ENCODE assay signal across 16 cellular contexts in the genomic region with DNA sequence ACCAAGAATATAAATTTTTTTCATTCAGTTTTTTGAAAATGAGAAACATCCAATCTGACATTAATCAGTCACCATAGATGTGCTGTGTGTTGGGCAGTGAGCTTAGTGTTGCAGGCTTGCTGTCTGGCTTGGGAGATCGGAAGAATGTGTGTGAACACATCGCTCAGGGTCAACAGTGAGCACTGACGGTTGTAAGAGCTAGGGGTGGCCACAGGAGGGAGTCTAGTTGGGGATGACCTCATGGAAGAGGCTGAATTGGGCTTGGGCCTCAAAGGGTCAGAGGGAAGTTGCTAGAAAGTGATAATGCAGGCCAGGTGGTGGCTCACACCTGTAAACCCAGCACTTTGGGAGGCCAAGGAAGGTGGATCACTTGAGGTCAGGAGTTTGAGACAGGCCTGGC.
DNase-seq lines count a peak whose midpoint lies in the region; ATAC-seq and TF ChIP-seq lines count a peak whose summit lies in the region.
"Had no signal": no experiment of that assay in that cellular context is flagged by ENCODE, and none has a peak within 500 bp of the region (broad histone marks: within the 10 kb centered on the region; RNA-seq: fewer than 3 reads in every experiment).

No MANE protein-coding gene starts in this region.

- intact Hi-C loops in vagina (cut with DNase I) (no loop called here), tibial artery (cut with DNase I; ENCODE audit: low total_unique reads) (no loop called here), MCF 10A (cut with micrococcal nuclease) (no loop called here)

- TF ChIP-seq CTCF in BJ (IDR thresholded peaks at IDR 0.05; ENCODE audit: insufficient read depth, low read depth, low read length), result 0 out of 2 replicates have a peak, but pooled peaks have one; percentile 4
- peak; percentile 8 for TF ChIP-seq CTCF in GM13977 (IDR thresholded peaks at IDR 0.05; ENCODE audit: extremely low read depth, insufficient read depth, missing control alignments)
- no peak for TF ChIP-seq CTCF in endothelial cell (IDR thresholded peaks at IDR 0.05; ENCODE audit: unreplicated experiment)
- TF ChIP-seq CTCF in vagina (IDR thresholded peaks at IDR 0.05), result no peak
- no peak for TF ChIP-seq CTCF in tibial artery (IDR thresholded peaks at IDR 0.05)
- no peak for TF ChIP-seq CTCF in MCF 10A (IDR thresholded peaks at IDR 0.05; ENCODE audit: unreplicated experiment)

- H3K27me3 ChIP-seq in BJ (ENCODE audit: control insufficient read depth, insufficient read depth, low read length), result no peaks in the 10 kb centered on the region
- no peaks in the 10 kb centered on the region for H3K27me3 ChIP-seq in NT2/D1 (ENCODE audit: insufficient read depth, insufficient read length)
- no peaks in the 10 kb centered on the region for H3K27me3 ChIP-seq in vagina
- H3K27me3 ChIP-seq in tibial artery, result no peaks in the 10 kb centered on the region
- H3K27me3 ChIP-seq: pancreas had no signal

- H3K4me1 ChIP-seq in NT2/D1 (ENCODE audit: insufficient read depth, insufficient read length), result no peaks in the 10 kb centered on the region
- H3K4me1 ChIP-seq in vagina, result peaks cover 12% of the 10 kb centered on the region
- peaks cover 0 to 13% (median 0%) of the 10 kb centered on the region in 4 donors for H3K4me1 ChIP-seq in tibial artery
- H3K4me1 ChIP-seq: pancreas had no signal

- no peak overlapping the region for H3K9ac ChIP-seq in NT2/D1 (ENCODE audit: insufficient read length, low read depth)

- H3K36me3 ChIP-seq in BJ (ENCODE audit: control insufficient read depth, insufficient read depth, low read length) (no peaks in the 10 kb centered on the region), NT2/D1 (ENCODE audit: insufficient read depth, insufficient read length, low read length) (no peaks in the 10 kb centered on the region), vagina (no peaks in the 10 kb centered on the region), tibial artery (no peaks in the 10 kb centered on the region)
- H3K36me3 ChIP-seq: pancreas had no signal

- TF ChIP-seq POLR2A in vagina (IDR thresholded peaks at IDR 0.05), result no peak

- H3K4me3 Mint-ChIP-seq in endothelial cell (ENCODE audit: unreplicated experiment) (no peak overlapping the region), MCF 10A (ENCODE audit: unreplicated experiment) (no peak overlapping the region)
- H3K4me3 Mint-ChIP-seq: activated T-cell treated with anti-CD3 and anti-CD28 coated beads, Interleukin-2, amount 50 U/mL, for 24 hours; stimulated activated effector memory CD8-positive, alpha-beta T cell treated with anti-CD3 and anti-CD28 coated beads, Interleukin-12 subunit alpha, Interleukin-12 subunit beta, amount 100 ng/mL, for 72 hours had no signal

- no peak overlapping the region for H3K27ac Mint-ChIP-seq in endothelial cell (ENCODE audit: unreplicated experiment)
- H3K27ac Mint-ChIP-seq in MCF 10A (ENCODE audit: low read depth, unreplicated experiment), result no peak overlapping the region
- H3K27ac Mint-ChIP-seq: activated T-cell treated with anti-CD3 and anti-CD28 coated beads, Interleukin-2, amount 50 U/mL, for 24 hours; stimulated activated effector memory CD8-positive, alpha-beta T cell treated with anti-CD3 and anti-CD28 coated beads, Interleukin-12 subunit alpha, Interleukin-12 subunit beta, amount 100 ng/mL, for 72 hours had no signal

- H3K9me3 ChIP-seq in NT2/D1 (ENCODE audit: insufficient read depth, low read length) (no peaks in the 10 kb centered on the region), vagina (no peaks in the 10 kb centered on the region), tibial artery (no peaks in the 10 kb centered on the region)
- H3K9me3 ChIP-seq: pancreas had no signal

- DNase-seq in BJ (ENCODE audit: low read depth) (no peak), GM13977 (ENCODE audit: low spot score) (no peak), NT2/D1 (ENCODE audit: low read depth, low spot score) (peak; percentile 9), endothelial cell (ENCODE audit: low spot score) (peak; percentile 8), vagina (ENCODE audit: extremely low spot score in 2 of 2) (no peak), tibial artery (no peak), MCF 10A (ENCODE audit: unreplicated experiment) (no peak)
- DNase-seq: activated T-cell treated with anti-CD3 and anti-CD28 coated beads, Interleukin-2, amount 50 U/mL, for 24 hours; amygdala; KG1; pancreas; SHP77 treated with DMSO at 0.1 percent for 48 hours; stimulated activated CD4-positive, alpha-beta T cell treated with anti-CD3 and anti-CD28 coated beads, Interleukin-2, amount 100 ng/mL, for 24 hours had no signal

- no peak for ATAC-seq in HG03354 (IDR thresholded peaks at IDR 0.05; ENCODE audit: poor library complexity, severe bottlenecking, unreplicated experiment)
- ATAC-seq: activated CD4-positive, CD25-positive, alpha-beta regulatory T cell treated with anti-CD3 and anti-CD28 coated beads, Interleukin-2, amount 50 U/mL, for 24 hours; pancreas; stimulated activated effector memory CD8-positive, alpha-beta T cell treated with anti-CD3 and anti-CD28 coated beads, Interleukin-12 subunit alpha, Interleukin-12 subunit beta, amount 100 ng/mL, for 72 hours had no signal

- H3K27me3 Mint-ChIP-seq in endothelial cell (ENCODE audit: unreplicated experiment), result no peaks in the 10 kb centered on the region
- no peaks in the 10 kb centered on the region for H3K27me3 Mint-ChIP-seq in MCF 10A (ENCODE audit: insufficient read depth, unreplicated experiment)

- BruUV-seq in MCF 10A (replicated peaks; lab: Mats Ljungman, UMichigan), result no TSS peak

- H3K9me3 Mint-ChIP-seq in endothelial cell (ENCODE audit: unreplicated experiment), result no peaks in the 10 kb centered on the region
- no peaks in the 10 kb centered on the region for H3K9me3 Mint-ChIP-seq in MCF 10A (ENCODE audit: unreplicated experiment)
- H3K9me3 Mint-ChIP-seq: activated T-cell treated with anti-CD3 and anti-CD28 coated beads, Interleukin-2, amount 50 U/mL, for 24 hours; stimulated activated effector memory CD8-positive, alpha-beta T cell treated with anti-CD3 and anti-CD28 coated beads, Interleukin-12 subunit alpha, Interleukin-12 subunit beta, amount 100 ng/mL, for 72 hours had no signal

- H3K4me1 Mint-ChIP-seq in endothelial cell (ENCODE audit: unreplicated experiment), result no peaks in the 10 kb centered on the region
- H3K4me1 Mint-ChIP-seq in MCF 10A (ENCODE audit: insufficient read depth, unreplicated experiment), result peaks cover 23% of the 10 kb centered on the region
- H3K4me1 Mint-ChIP-seq: stimulated activated effector memory CD8-positive, alpha-beta T cell treated with anti-CD3 and anti-CD28 coated beads, Interleukin-12 subunit alpha, Interleukin-12 subunit beta, amount 100 ng/mL, for 72 hours had no signal

- no peak overlapping the region for H3K4me3 ChIP-seq in BJ (ENCODE audit: low read depth, low read length)
- H3K4me3 ChIP-seq in NT2/D1 (ENCODE audit: insufficient read length, low read depth), result no peak overlapping the region
- no peak overlapping the region for H3K4me3 ChIP-seq in vagina
- no peak overlapping the region for H3K4me3 ChIP-seq in tibial artery
- H3K4me3 ChIP-seq: pancreas had no signal

- H3K36me3 Mint-ChIP-seq in endothelial cell (ENCODE audit: low read depth, unreplicated experiment) (no peaks in the 10 kb centered on the region), MCF 10A (ENCODE audit: insufficient read depth, unreplicated experiment) (no peaks in the 10 kb centered on the region)
- H3K36me3 Mint-ChIP-seq: stimulated activated effector memory CD8-positive, alpha-beta T cell treated with anti-CD3 and anti-CD28 coated beads, Interleukin-12 subunit alpha, Interleukin-12 subunit beta, amount 100 ng/mL, for 72 hours had no signal

- POLR2A ChIA-PET in BJ (lab: Charles Lee) (no interaction called here), MCF 10A (lab: Yijun Ruan, JAX) (interaction anchor here (1.2 kb wide), 1 partner anchor 10 kb away, joined by 3 read pairs; no protein-coding TSS in a partner anchor)

- CTCF ChIA-PET in BJ (lab: Yijun Ruan, JAX) (no interaction called here), MCF 10A (lab: Yijun Ruan, JAX) (interaction anchor here (1.2 kb wide), 1 partner anchor 23 kb away, joined by 3 read pairs; no protein-coding TSS in a partner anchor)

- in situ Hi-C loops in GM13977 (cut with MboI; ENCODE audit: low pct_unique_long_range_greater_than_20kb, low sequenced_read_pairs, unreplicated experiment), result no loop called here

- H3K27ac ChIP-seq in vagina, result no peak overlapping the region
- H3K27ac ChIP-seq in tibial artery, result no peak overlapping the region
- H3K27ac ChIP-seq: pancreas had no signal

Comparison
In these comparisons a context has a peak if more than half of its experiments do, and no peak if none do; other contexts are left out.
1. DNase-seq: peak in NT2/D1 (single experiment) and endothelial cell (single experiment); none in BJ (single experiment), GM13977 (single experiment), vagina (0 of 2), tibial artery (0 of 2) and MCF 10A (single experiment).
2. CTCF ChIP-seq: peak in BJ (single experiment) and GM13977 (single experiment); none in endothelial cell (single experiment), vagina (0 of 3), tibial artery (0 of 2) and MCF 10A (single experiment).